ENCODE assay signal across 8 cellular contexts in genomic region chr19:42076375-42076944, GRCh38. TPM values are rescaled to one million over a fixed set of nuclear protein-coding genes. Genes with fewer than 3 reads are reported as not detected.
DNase-seq lines count a peak whose midpoint lies in the region; ATAC-seq and TF ChIP-seq lines count a peak whose summit lies in the region.

No MANE protein-coding gene starts in this region.

- H4K20me1 ChIP-seq in SU-DHL-6 (ENCODE audit: low read depth, low read length), result peaks cover 10% of the 10 kb centered on the region

- no peak for TF ChIP-seq POLR2A in transverse colon (IDR thresholded peaks at IDR 0.05)

- peaks cover 9% of the 10 kb centered on the region for H3K36me3 Mint-ChIP-seq in natural killer cell treated with Interleukin-12 subunit alpha and Interleukin-12 subunit beta and Interleukin-15 and Interleukin-18, amount 100 ng/mL, for 72 hours

- TF ChIP-seq EP300 in transverse colon (IDR thresholded peaks at IDR 0.05; ENCODE audit: low read depth), result no peak

- no peaks in the 10 kb centered on the region for H3K9me2 ChIP-seq in SU-DHL-6 (replicated peaks; ENCODE audit: insufficient read depth, low read length)

- H3K4me1 Mint-ChIP-seq in natural killer cell treated with Interleukin-12 subunit alpha and Interleukin-12 subunit beta and Interleukin-15 and Interleukin-18, amount 100 ng/mL, for 72 hours (ENCODE audit: low read depth in 2 of 2), result peaks cover 33 to 35% of the 10 kb centered on the region in 2 donors

- no peak for ATAC-seq in natural killer cell treated with Interleukin-12 subunit alpha and Interleukin-12 subunit beta and Interleukin-15 and Interleukin-18, amount 100 ng/mL, for 72 hours

- H3K79me2 ChIP-seq in SU-DHL-6 (ENCODE audit: insufficient read depth, low read length), result peaks cover 32% of the 10 kb centered on the region

- no peaks in the 10 kb centered on the region for H3F3A ChIP-seq in SU-DHL-6 (ENCODE audit: insufficient read depth)

- H2AFZ ChIP-seq in SU-DHL-6 (ENCODE audit: low read depth, low read length, severe bottlenecking), result no peak overlapping the region

- peak overlapping the region; percentile 99 for H3K27ac Mint-ChIP-seq in natural killer cell treated with Interleukin-12 subunit alpha and Interleukin-12 subunit beta and Interleukin-15 and Interleukin-18, amount 100 ng/mL, for 72 hours

- H3K27me3 Mint-ChIP-seq in natural killer cell treated with Interleukin-12 subunit alpha and Interleukin-12 subunit beta and Interleukin-15 and Interleukin-18, amount 100 ng/mL, for 72 hours, result no peaks in the 10 kb centered on the region

- intact Hi-C loops in transverse colon (cut with DNase I; ENCODE audit: low total_unique reads), result no loop called here

- H3K4me3 Mint-ChIP-seq in natural killer cell treated with Interleukin-12 subunit alpha and Interleukin-12 subunit beta and Interleukin-15 and Interleukin-18, amount 100 ng/mL, for 72 hours, result peak overlapping the region; percentile 100

- H3K27me3 ChIP-seq in SU-DHL-6 (ENCODE audit: low read length) (no peaks in the 10 kb centered on the region), ectodermal cell (ENCODE audit: control insufficient read depth, insufficient read depth, low read length, poor library complexity, severe bottlenecking) (no peaks in the 10 kb centered on the region), transverse colon (no peaks in the 10 kb centered on the region)

- H3K9me3 ChIP-seq in SU-DHL-6 (ENCODE audit: insufficient read depth, low read length), result no peaks in the 10 kb centered on the region
- H3K9me3 ChIP-seq in ectodermal cell (ENCODE audit: control insufficient read depth, low read length), result no peaks in the 10 kb centered on the region
- H3K9me3 ChIP-seq in transverse colon, result no peaks in the 10 kb centered on the region

- no peaks in the 10 kb centered on the region for H3K9me3 Mint-ChIP-seq in natural killer cell treated with Interleukin-12 subunit alpha and Interleukin-12 subunit beta and Interleukin-15 and Interleukin-18, amount 100 ng/mL, for 72 hours

- peak overlapping the region; percentile 76 for H3K4me3 ChIP-seq in GM12864 (ENCODE audit: low read depth, low read length)
- H3K4me3 ChIP-seq in SU-DHL-6 (ENCODE audit: insufficient read depth, low read length, poor library complexity, severe bottlenecking), result peak overlapping the region; percentile 92
- peak overlapping the region; percentile 70 for H3K4me3 ChIP-seq in ectodermal cell (ENCODE audit: insufficient read depth, low read depth, low read length)
- H3K4me3 ChIP-seq in transverse colon, result peak overlapping the region; percentile 94 to 97 (median 96)

- WGBS in ectodermal cell, 2 experiments, result 1% methylated on average over 33 of the region's 33 CpGs
- WGBS in transverse colon (ENCODE audit: low coverage in 1 of 2), 2 donors, result 0 to 1% methylated on average over 9 to 12 of the region's 33 CpGs

- TF ChIP-seq CTCF in GM12864 (IDR thresholded peaks at IDR 0.05; ENCODE audit: low read depth, low read length, missing control alignments) (no peak), SU-DHL-6 (IDR thresholded peaks at IDR 0.05; ENCODE audit: insufficient read depth, low read length, poor library complexity, severe bottlenecking) (no peak), transverse colon (IDR thresholded peaks at IDR 0.05) (no peak)

- H3K4me1 ChIP-seq in ectodermal cell (ENCODE audit: control insufficient read depth, insufficient read depth, low read length) (peaks cover 4% of the 10 kb centered on the region), transverse colon (peaks cover 18 to 33% (median 20%) of the 10 kb centered on the region in 4 donors)

- H3K9ac ChIP-seq in SU-DHL-6 (ENCODE audit: low read length), result peak overlapping the region; percentile 80

- H3K27ac ChIP-seq in SU-DHL-6 (ENCODE audit: low read depth, low read length), result peak overlapping the region; percentile 68
- peak overlapping the region; percentile 2 for H3K27ac ChIP-seq in ectodermal cell (ENCODE audit: insufficient read depth, low read depth, low read length, poor library complexity, severe bottlenecking)
- peak overlapping the region; percentile 94 to 99 (median 96) for H3K27ac ChIP-seq in transverse colon

- peak overlapping the region; percentile 92 for H3K4me2 ChIP-seq in SU-DHL-6 (ENCODE audit: low read depth, low read length, poor library complexity, severe bottlenecking)

- in situ Hi-C loops in transverse colon (cut with MboI; ENCODE audit: low pct_ligation_motif_present in 1 of 4, low pct_unique_long_range_greater_than_20kb in 1 of 4, low sequenced_read_pairs in 3 of 4), result no loop called here

- no peak for DNase-seq in GM12864 (ENCODE audit: low read depth)
- DNase-seq in natural killer cell treated with Interleukin-12 subunit alpha and Interleukin-12 subunit beta and Interleukin-15 and Interleukin-18, amount 100 ng/mL, for 72 hours (ENCODE audit: low spot score), result no peak
- DNase-seq in transverse colon, result peak; percentile 58
- no peak for DNase-seq in NCI-H510A treated with DMSO at 0.1 percent for 48 hours (lab: John Stamatoyannopoulos, UW)
- DNase-seq in NOMO-1 (lab: John Stamatoyannopoulos, UW; ENCODE audit: unreplicated experiment in 2 of 2), result no peak
- no peak for DNase-seq in hippocampal formation (lab: John Stamatoyannopoulos, UW)

- H3K36me3 ChIP-seq in SU-DHL-6 (ENCODE audit: low read length) (no peaks in the 10 kb centered on the region), ectodermal cell (ENCODE audit: control insufficient read depth, insufficient read depth, low read length) (peaks cover 30% of the 10 kb centered on the region), transverse colon (peaks cover 0 to 26% (median 11%) of the 10 kb centered on the region in 4 donors)

RNA-seq across cellular contexts. Expression of gene ZNF574, which starts 0.5 kb away (rescaled TPM):
- 26.3 TPM for polyA plus RNA-seq in ectodermal cell (2013, experiment 1 of 4)
- 29.7 TPM for polyA plus RNA-seq in ectodermal cell (2013, experiment 2 of 4)
- polyA plus RNA-seq in ectodermal cell (2013, experiment 3 of 4), result 24.5 TPM
- polyA plus RNA-seq in ectodermal cell (2013, experiment 4 of 4), result 27.0 TPM
- total RNA-seq in natural killer cell treated with Interleukin-12 subunit alpha and Interleukin-12 subunit beta and Interleukin-15 and Interleukin-18, amount 100 ng/mL, for 72 hours, result 10 to 100 TPM; 14.2 to 16.1 TPM
- total RNA-seq in transverse colon, result 10 to 100 TPM in 3 of 4 donors, 1 to 10 TPM in 1; 8.0 to 18.7 (median 16.5) TPM

RNA-seq across cellular contexts. Expression of gene GRIK5, which starts 6.5 kb away (rescaled TPM):
- 45.8 TPM for polyA plus RNA-seq in ectodermal cell (2013, experiment 1 of 4)
- polyA plus RNA-seq in ectodermal cell (2013, experiment 2 of 4), result 55.9 TPM
- 38.7 TPM for polyA plus RNA-seq in ectodermal cell (2013, experiment 3 of 4)
- 40.5 TPM for polyA plus RNA-seq in ectodermal cell (2013, experiment 4 of 4)
- 1 to 10 TPM in 1 of 2 donors, under 1 TPM in 1; 0.21 to 1.0 TPM for total RNA-seq in natural killer cell treated with Interleukin-12 subunit alpha and Interleukin-12 subunit beta and Interleukin-15 and Interleukin-18, amount 100 ng/mL, for 72 hours
- total RNA-seq in transverse colon, result 10 to 100 TPM in 1 of 4 donors, 1 to 10 TPM in 3; 1.6 to 13.1 (median 3.6) TPM

RNA-seq across cellular contexts. Expression of gene POU2F2, which starts 55.8 kb away (rescaled TPM):
- polyA plus RNA-seq in ectodermal cell (2013, experiment 1 of 4), result 3.2 TPM
- polyA plus RNA-seq in ectodermal cell (2013, experiment 2 of 4), result 4.4 TPM
- polyA plus RNA-seq in ectodermal cell (2013, experiment 3 of 4), result 3.0 TPM
- polyA plus RNA-seq in ectodermal cell (2013, experiment 4 of 4), result 1.7 TPM
- 10 to 100 TPM; 21.6 to 30.5 TPM for total RNA-seq in natural killer cell treated with Interleukin-12 subunit alpha and Interleukin-12 subunit beta and Interleukin-15 and Interleukin-18, amount 100 ng/mL, for 72 hours
- total RNA-seq in transverse colon, result 1 to 10 TPM in 3 of 4 donors, under 1 TPM in 1; 0.96 to 7.1 (median 3.4) TPM

Comparison
In these comparisons a context has a peak if more than half of its experiments do, and no peak if none do; other contexts are left out.
1. H3K27ac ChIP-seq: peak in every context shown above with its lines; median percentile 96 in transverse colon; 68 in SU-DHL-6; 2 in ectodermal cell.